20 cellular contexts compared by ENCODE assay signal in genomic region chr9:122777935-122778671, GRCh38. TPM values are rescaled to one million over a fixed set of nuclear protein-coding genes. Genes with fewer than 3 reads are reported as not detected.
DNase-seq lines count a peak whose midpoint lies in the region; ATAC-seq and TF ChIP-seq lines count a peak whose summit lies in the region.
"Had no signal": no experiment of that assay in that cellular context is flagged by ENCODE, and none has a peak within 500 bp of the region (broad histone marks: within the 10 kb centered on the region; RNA-seq: fewer than 3 reads in every experiment).

No MANE protein-coding gene starts in this region.

- ATAC-seq in SK-N-SH treated with all-trans-retinoic acid at 6 μM for 48 hours: peak; percentile 47
- ATAC-seq in HG03342 (IDR thresholded peaks at IDR 0.05; ENCODE audit: unreplicated experiment): no peak
- ATAC-seq: GM23338, lower lobe of right lung had no signal

- POLR2A ChIA-PET in GM10248 (lab: Yijun Ruan, JAX): no interaction called here

- DNase-seq in 8988T (peak; percentile 31), GM10248 (ENCODE audit: extremely low spot score) (peak; percentile 8), fibroblast of villous mesenchyme (ENCODE audit: low read depth) (peak; percentile 63), NCI-H510A (lab: John Stamatoyannopoulos, UW) (no peak)
- DNase-seq in stimulated activated CD4-positive, alpha-beta T cell treated with anti-CD3 and anti-CD28 coated beads, Interleukin-4, amount 100 ng/mL, for 1 hour: no peak
- no peak for DNase-seq in activated naive CD4-positive, alpha-beta T cell (lab: John Stamatoyannopoulos, UW)
- DNase-seq: ACHN; amniotic stem cell; effector CD4-positive, alpha-beta T cell; hippocampal formation; lower lobe of right lung; NCI-H1092; NCI-H524; SHP77 had no signal

- H3K4me3 ChIP-seq in fibroblast of villous mesenchyme (ENCODE audit: low read depth, low read length): no peak overlapping the region
- H3K4me3 ChIP-seq: GM23338, lower lobe of right lung, tibial nerve had no signal

- no peak for TF ChIP-seq CTCF in GM10248 (IDR thresholded peaks at IDR 0.05; ENCODE audit: control extremely low read depth, extremely low read depth, low read depth, missing control alignments)
- no peak for TF ChIP-seq CTCF in fibroblast of villous mesenchyme (IDR thresholded peaks at IDR 0.05; ENCODE audit: insufficient read depth, low read depth, low read length)

- CTCF ChIA-PET in GM10248 (lab: Yijun Ruan, JAX): interaction anchor here (1.4 kb wide), 1 partner anchor 206 kb away, joined by 3 read pairs; no protein-coding TSS in a partner anchor

TF ChIP-seq in SK-N-SH treated with all-trans-retinoic acid at 6 μM for 48 hours, 23 proteins besides CTCF, POLR2A, EP300 and RAD21:
- TF ChIP-seq PPARA (CRISPR knock-in tag; IDR thresholded peaks at IDR 0.05; ENCODE audit: borderline replicate concordance) (no peak), ZC3H10 (CRISPR knock-in tag; IDR thresholded peaks at IDR 0.05) (no peak), ZNF8 (CRISPR knock-in tag; IDR thresholded peaks at IDR 0.05) (no peak), TCF4 (CRISPR knock-in tag; IDR thresholded peaks at IDR 0.05; ENCODE audit: borderline replicate concordance) (no peak), ISL1 (CRISPR knock-in tag; IDR thresholded peaks at IDR 0.05) (no peak), ZNF565 (CRISPR knock-in tag; conservative IDR thresholded peaks at IDR 0.05; ENCODE audit: low read depth) (no peak), TOX (CRISPR knock-in tag; IDR thresholded peaks at IDR 0.05; ENCODE audit: borderline replicate concordance) (no peak), ESRRG (CRISPR knock-in tag; IDR thresholded peaks at IDR 0.05) (no peak), OSR1 (CRISPR knock-in tag; IDR thresholded peaks at IDR 0.05) (no peak), ZFP3 (CRISPR knock-in tag; IDR thresholded peaks at IDR 0.05) (no peak), SNAI2 (CRISPR knock-in tag; IDR thresholded peaks at IDR 0.05) (no peak), TSHZ2 (CRISPR knock-in tag; IDR thresholded peaks at IDR 0.05) (no peak), BACH2 (CRISPR knock-in tag; IDR thresholded peaks at IDR 0.05; ENCODE audit: borderline replicate concordance) (no peak)
- TF ChIP-seq, protein P1, sequence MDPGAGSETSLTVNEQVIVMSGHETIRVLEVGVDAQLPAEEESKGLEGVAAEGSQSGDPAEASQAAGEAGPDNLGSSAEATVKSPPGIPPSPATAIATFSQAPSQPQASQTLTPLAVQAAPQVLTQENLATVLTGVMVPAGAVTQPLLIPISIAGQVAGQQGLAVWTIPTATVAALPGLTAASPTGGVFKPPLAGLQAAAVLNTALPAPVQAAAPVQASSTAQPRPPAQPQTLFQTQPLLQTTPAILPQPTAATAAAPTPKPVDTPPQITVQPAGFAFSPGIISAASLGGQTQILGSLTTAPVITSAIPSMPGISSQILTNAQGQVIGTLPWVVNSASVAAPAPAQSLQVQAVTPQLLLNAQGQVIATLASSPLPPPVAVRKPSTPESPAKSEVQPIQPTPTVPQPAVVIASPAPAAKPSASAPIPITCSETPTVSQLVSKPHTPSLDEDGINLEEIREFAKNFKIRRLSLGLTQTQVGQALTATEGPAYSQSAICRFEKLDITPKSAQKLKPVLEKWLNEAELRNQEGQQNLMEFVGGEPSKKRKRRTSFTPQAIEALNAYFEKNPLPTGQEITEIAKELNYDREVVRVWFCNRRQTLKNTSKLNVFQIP (CRISPR knock-in tag; IDR thresholded peaks at IDR 0.05; ENCODE audit: borderline replicate concordance, low read depth): no peak
- TF ChIP-seq, protein P2, sequence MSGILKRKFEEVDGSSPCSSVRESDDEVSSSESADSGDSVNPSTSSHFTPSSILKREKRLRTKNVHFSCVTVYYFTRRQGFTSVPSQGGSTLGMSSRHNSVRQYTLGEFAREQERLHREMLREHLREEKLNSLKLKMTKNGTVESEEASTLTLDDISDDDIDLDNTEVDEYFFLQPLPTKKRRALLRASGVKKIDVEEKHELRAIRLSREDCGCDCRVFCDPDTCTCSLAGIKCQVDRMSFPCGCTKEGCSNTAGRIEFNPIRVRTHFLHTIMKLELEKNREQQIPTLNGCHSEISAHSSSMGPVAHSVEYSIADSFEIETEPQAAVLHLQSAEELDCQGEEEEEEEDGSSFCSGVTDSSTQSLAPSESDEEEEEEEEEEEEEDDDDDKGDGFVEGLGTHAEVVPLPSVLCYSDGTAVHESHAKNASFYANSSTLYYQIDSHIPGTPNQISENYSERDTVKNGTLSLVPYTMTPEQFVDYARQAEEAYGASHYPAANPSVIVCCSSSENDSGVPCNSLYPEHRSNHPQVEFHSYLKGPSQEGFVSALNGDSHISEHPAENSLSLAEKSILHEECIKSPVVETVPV (CRISPR knock-in tag; IDR thresholded peaks at IDR 0.05): no peak
- TF ChIP-seq, protein P3, sequence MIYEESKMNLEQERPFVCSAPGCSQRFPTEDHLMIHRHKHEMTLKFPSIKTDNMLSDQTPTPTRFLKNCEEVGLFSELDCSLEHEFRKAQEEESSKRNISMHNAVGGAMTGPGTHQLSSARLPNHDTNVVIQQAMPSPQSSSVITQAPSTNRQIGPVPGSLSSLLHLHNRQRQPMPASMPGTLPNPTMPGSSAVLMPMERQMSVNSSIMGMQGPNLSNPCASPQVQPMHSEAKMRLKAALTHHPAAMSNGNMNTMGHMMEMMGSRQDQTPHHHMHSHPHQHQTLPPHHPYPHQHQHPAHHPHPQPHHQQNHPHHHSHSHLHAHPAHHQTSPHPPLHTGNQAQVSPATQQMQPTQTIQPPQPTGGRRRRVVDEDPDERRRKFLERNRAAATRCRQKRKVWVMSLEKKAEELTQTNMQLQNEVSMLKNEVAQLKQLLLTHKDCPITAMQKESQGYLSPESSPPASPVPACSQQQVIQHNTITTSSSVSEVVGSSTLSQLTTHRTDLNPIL (CRISPR knock-in tag; IDR thresholded peaks at IDR 0.05; ENCODE audit: low read depth): no peak
TF ChIP-seq in SK-N-SH treated with all-trans-retinoic acid at 6 μM for 48 hours: peak in this region for 0.

RNA-seq across cellular contexts. Expression of gene OR5C1, which starts 10.6 kb away (rescaled TPM):
- total RNA-seq in fibroblast of villous mesenchyme: not detected in 2 replicates
- total RNA-seq: GM23338, HT1080, lower lobe of right lung, osteocyte, tibial nerve had no signal

RNA-seq across cellular contexts. Expression of gene OR1K1, which starts 21.8 kb away (rescaled TPM):
- not detected in 2 replicates for total RNA-seq in fibroblast of villous mesenchyme
- total RNA-seq: GM23338, HT1080, lower lobe of right lung, osteocyte, tibial nerve had no signal

RNA-seq across cellular contexts. Expression of gene OR1L6, which starts 36.0 kb away (rescaled TPM):
- total RNA-seq in fibroblast of villous mesenchyme: not detected in 2 replicates
- total RNA-seq: GM23338, HT1080, lower lobe of right lung, osteocyte, tibial nerve had no signal

RNA-seq across cellular contexts. Expression of gene PDCL, which starts 50.3 kb away (rescaled TPM):
- 31.6 and 43.6 TPM in 2 replicates for total RNA-seq in fibroblast of villous mesenchyme

RNA-seq across cellular contexts. Expression of gene OR1L4, which starts 54.3 kb away (rescaled TPM):
- not detected in 2 replicates for total RNA-seq in fibroblast of villous mesenchyme
- total RNA-seq: GM23338, HT1080, lower lobe of right lung, osteocyte, tibial nerve had no signal

Comparison
In these comparisons a context has a peak if more than half of its experiments do, and no peak if none do; other contexts are left out.
1. DNase-seq: peak in 8988T (single experiment), GM10248 (single experiment) and fibroblast of villous mesenchyme (single experiment); none in stimulated activated CD4-positive, alpha-beta T cell treated with anti-CD3 and anti-CD28 coated beads, Interleukin-4, amount 100 ng/mL, for 1 hour (single experiment), activated naive CD4-positive, alpha-beta T cell (0 of 4) and NCI-H510A (single experiment).